ENCODE assay signal across 20 cellular contexts in genomic region chr17:27965224-27965623, GRCh38.
"Had no signal": no experiment of that assay in that cellular context is flagged by ENCODE, and none has a peak within 500 bp of the region (broad histone marks: within the 10 kb centered on the region; RNA-seq: fewer than 3 reads in every experiment).

No MANE protein-coding gene starts in this region.

- H3K4me3 ChIP-seq: hepatocyte, left ventricle myocardium inferior, prostate gland, right lobe of liver, smooth muscle cell, thoracic aorta had no signal

- H3K27me3 ChIP-seq: hepatocyte, right lobe of liver had no signal

- H3K4me1 Mint-ChIP-seq: activated B cell treated with CpG ODN at 0.5 μM for 24 hours; activated CD4-positive, alpha-beta memory T cell treated with anti-CD3 and anti-CD28 coated beads, Interleukin-2, amount 10 ng/mL, durations not matched to agents 7 days and 5 days; activated CD8-positive, alpha-beta memory T cell treated with anti-CD3 and anti-CD28 coated beads, Interleukin-2, amount 10 ng/mL, durations not matched to agents 7 days and 5 days; activated naive CD8-positive, alpha-beta T cell treated with anti-CD3 and anti-CD28 coated beads for 36 hours; stimulated activated memory B cell treated with anti-CD40 and anti-IgM and Interleukin-4, amounts not matched to agents 10 μg/mL and 1 μg/mL and 100 μg/mL, for 72 hours had no signal

- H3K9me3 Mint-ChIP-seq: activated B cell treated with CpG ODN at 0.5 μM for 24 hours; activated CD4-positive, alpha-beta memory T cell treated with anti-CD3 and anti-CD28 coated beads, Interleukin-2, amount 10 ng/mL, durations not matched to agents 7 days and 5 days; activated naive CD8-positive, alpha-beta T cell treated with anti-CD3 and anti-CD28 coated beads for 36 hours; neural crest cell; stimulated activated memory B cell treated with anti-CD40 and anti-IgM and Interleukin-4, amounts not matched to agents 10 μg/mL and 1 μg/mL and 100 μg/mL, for 72 hours; T-helper 2 cell treated with Interferon-gamma antibody and Interleukin-4, amounts not matched to agents 5 μg/mL and 100 μg/mL, for 36 hours had no signal

- DNase-seq: activated B cell treated with CpG ODN at 0.5 μM for 24 hours; activated CD4-positive, alpha-beta memory T cell treated with anti-CD3 and anti-CD28 coated beads, Interleukin-2, amount 10 ng/mL, durations not matched to agents 7 days and 5 days; activated CD4-positive, alpha-beta T cell treated with anti-CD3 and anti-CD28 coated beads for 4 hours; activated CD8-positive, alpha-beta memory T cell treated with anti-CD3 and anti-CD28 coated beads, Interleukin-2, amount 10 ng/mL, durations not matched to agents 7 days and 5 days; activated naive CD8-positive, alpha-beta T cell treated with anti-CD3 and anti-CD28 coated beads for 36 hours; amniotic stem cell; dermis blood vessel endothelial cell; effector memory CD4-positive, alpha-beta T cell; left ventricle myocardium inferior; mammary epithelial cell; midbrain; right lobe of liver; stimulated activated CD4-positive, alpha-beta T cell treated with anti-CD3 and anti-CD28 coated beads, Interleukin-4, amount 100 ng/mL, for 24 hours had no signal

- H3K36me3 ChIP-seq: left ventricle myocardium inferior, prostate gland, right lobe of liver, thoracic aorta had no signal

- H3K27ac Mint-ChIP-seq: activated B cell treated with CpG ODN at 0.5 μM for 24 hours; activated CD4-positive, alpha-beta memory T cell treated with anti-CD3 and anti-CD28 coated beads, Interleukin-2, amount 10 ng/mL, durations not matched to agents 7 days and 5 days; activated CD8-positive, alpha-beta memory T cell treated with anti-CD3 and anti-CD28 coated beads, Interleukin-2, amount 10 ng/mL, durations not matched to agents 7 days and 5 days; activated naive CD8-positive, alpha-beta T cell treated with anti-CD3 and anti-CD28 coated beads for 36 hours; stimulated activated memory B cell treated with anti-CD40 and anti-IgM and Interleukin-4, amounts not matched to agents 10 μg/mL and 1 μg/mL and 100 μg/mL, for 72 hours; T-helper 2 cell treated with Interferon-gamma antibody and Interleukin-4, amounts not matched to agents 5 μg/mL and 100 μg/mL, for 36 hours had no signal

- H3K79me2 ChIP-seq: hepatocyte had no signal

- H3K4me3 Mint-ChIP-seq: activated B cell treated with CpG ODN at 0.5 μM for 24 hours; activated CD4-positive, alpha-beta memory T cell treated with anti-CD3 and anti-CD28 coated beads, Interleukin-2, amount 10 ng/mL, durations not matched to agents 7 days and 5 days; activated CD8-positive, alpha-beta memory T cell treated with anti-CD3 and anti-CD28 coated beads, Interleukin-2, amount 10 ng/mL, durations not matched to agents 7 days and 5 days; activated naive CD8-positive, alpha-beta T cell treated with anti-CD3 and anti-CD28 coated beads for 36 hours; neural crest cell; stimulated activated memory B cell treated with anti-CD40 and anti-IgM and Interleukin-4, amounts not matched to agents 10 μg/mL and 1 μg/mL and 100 μg/mL, for 72 hours; T-helper 2 cell treated with Interferon-gamma antibody and Interleukin-4, amounts not matched to agents 5 μg/mL and 100 μg/mL, for 36 hours had no signal

- H3K4me1 ChIP-seq: prostate gland, right lobe of liver had no signal

- H3K27ac ChIP-seq: hepatocyte, left ventricle myocardium inferior, prostate gland, right lobe of liver, thoracic aorta had no signal

- H3K4me2 ChIP-seq: hepatocyte, smooth muscle cell had no signal

- H3K36me3 Mint-ChIP-seq: activated CD8-positive, alpha-beta memory T cell treated with anti-CD3 and anti-CD28 coated beads, Interleukin-2, amount 10 ng/mL, durations not matched to agents 7 days and 5 days; activated naive CD8-positive, alpha-beta T cell treated with anti-CD3 and anti-CD28 coated beads for 36 hours; stimulated activated memory B cell treated with anti-CD40 and anti-IgM and Interleukin-4, amounts not matched to agents 10 μg/mL and 1 μg/mL and 100 μg/mL, for 72 hours had no signal

- H3K9me3 ChIP-seq: left ventricle myocardium inferior, prostate gland, right lobe of liver, thoracic aorta had no signal

- H2AFZ ChIP-seq: hepatocyte had no signal
